ENCODE assay signal across 15 cellular contexts in the genomic region with DNA sequence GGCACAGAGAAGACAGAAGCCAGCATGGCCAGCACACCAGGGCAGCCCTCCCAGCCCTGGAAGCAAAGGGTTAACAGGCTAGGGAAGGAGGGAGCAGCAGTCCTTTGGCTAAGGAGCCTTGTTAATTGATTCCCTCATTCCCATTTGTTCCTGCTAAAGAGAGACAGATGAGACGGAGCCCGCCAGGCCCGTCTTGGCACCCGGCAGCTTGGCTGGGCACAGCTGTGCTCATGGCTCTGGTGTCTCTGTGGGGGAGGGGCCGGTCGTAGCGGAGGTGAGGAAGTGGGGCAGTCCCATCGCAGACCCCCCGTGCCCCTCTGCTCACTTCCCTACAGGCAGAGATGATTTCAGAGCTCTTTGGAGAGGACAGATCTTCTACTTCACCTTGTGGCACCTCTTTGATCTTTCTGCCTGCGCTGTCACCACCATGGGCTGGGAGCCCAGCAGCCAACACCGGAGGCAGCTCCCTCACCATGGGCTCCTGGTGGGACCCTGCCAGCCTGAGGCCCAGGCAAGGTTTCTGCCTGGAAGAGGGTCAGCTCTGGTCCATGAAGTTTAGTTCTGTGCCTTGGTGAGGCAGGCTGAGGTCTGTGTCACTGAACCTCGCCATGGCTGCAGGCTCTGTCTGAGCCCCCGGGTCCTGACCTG. TPM values are rescaled to one million over a fixed set of nuclear protein-coding genes. Genes with fewer than 3 reads are reported as not detected.
A peak's percentile ranks its signal among the peaks of the same experiment; 100 is the strongest.
DNase-seq lines count a peak whose midpoint lies in the region; ATAC-seq lines count a peak whose summit lies in the region.
"Had no signal": no experiment of that assay in that cellular context is flagged by ENCODE, and none has a peak within 500 bp of the region (broad histone marks: within the 10 kb centered on the region; RNA-seq: fewer than 3 reads in every experiment).

No MANE protein-coding gene starts in this region.

- no peak overlapping the region for H3K27ac Mint-ChIP-seq in T-helper 17 cell

- ATAC-seq in T-helper 17 cell: no peak
- ATAC-seq in HG03175 (IDR thresholded peaks at IDR 0.05; ENCODE audit: unreplicated experiment): no peak
- no peak for ATAC-seq in GM21423 (IDR thresholded peaks at IDR 0.05; ENCODE audit: unreplicated experiment)
- ATAC-seq in GM21786 (IDR thresholded peaks at IDR 0.05; ENCODE audit: unreplicated experiment): no peak
- ATAC-seq: A549, gastroesophageal sphincter had no signal

- no peaks in the 10 kb centered on the region for H3K9me3 ChIP-seq in T-helper 17 cell (ENCODE audit: control insufficient read depth, low read length, poor library complexity, severe bottlenecking)
- no peaks in the 10 kb centered on the region for H3K9me3 ChIP-seq in iPS-18a (ENCODE audit: control insufficient read depth, low read depth, low read length)
- peaks cover 0 to 4% of the 10 kb centered on the region in 2 donors for H3K9me3 ChIP-seq in stomach smooth muscle (ENCODE audit: control insufficient read depth in 2 of 2, low read length in 2 of 2)
- H3K9me3 ChIP-seq: A549, gastroesophageal sphincter, MG63, thoracic aorta had no signal

- H3K27me3 Mint-ChIP-seq in T-helper 17 cell: peaks cover 68% of the 10 kb centered on the region

- H3K4me3 Mint-ChIP-seq in T-helper 17 cell: peak overlapping the region; percentile 31
- H3K4me3 Mint-ChIP-seq: neural crest cell had no signal

- H3K27ac ChIP-seq in iPS-18a (ENCODE audit: low read length) (no peak overlapping the region), stomach smooth muscle (ENCODE audit: low read length) (peak overlapping the region; percentile 31)
- H3K27ac ChIP-seq: A549, gastroesophageal sphincter, thoracic aorta had no signal

- peak overlapping the region; percentile 19 for H3K4me3 ChIP-seq in iPS-18a (ENCODE audit: low read length)
- H3K4me3 ChIP-seq in stomach smooth muscle (ENCODE audit: low read length in 2 of 2): peak overlapping the region in 1 of 2 donors; percentile 8
- H3K4me3 ChIP-seq: A549, gastroesophageal sphincter, MG63, thoracic aorta had no signal

- no peaks in the 10 kb centered on the region for H3K36me3 ChIP-seq in iPS-18a (ENCODE audit: control insufficient read depth, low read depth, low read length)
- no peaks in the 10 kb centered on the region for H3K36me3 ChIP-seq in stomach smooth muscle (ENCODE audit: control insufficient read depth in 2 of 2, insufficient read depth in 2 of 2, low read length in 2 of 2)
- H3K36me3 ChIP-seq: gastroesophageal sphincter, MG63, thoracic aorta had no signal

- DNase-seq in NCI-H510A treated with DMSO at 0.1 percent for 48 hours (lab: John Stamatoyannopoulos, UW) (peak; percentile 58), NCI-H510A (lab: John Stamatoyannopoulos, UW) (no peak), T-helper 17 cell (no peak)
- DNase-seq: activated naive CD4-positive, alpha-beta T cell treated with anti-CD3 and anti-CD28 coated beads, Interleukin-2, amount 50 U/mL, for 16 hours; central memory CD4-positive, alpha-beta T cell; MG63 had no signal

- peaks cover 26% of the 10 kb centered on the region for H3K4me1 ChIP-seq in iPS-18a (ENCODE audit: control insufficient read depth, low read depth, low read length)
- peaks cover 13% of the 10 kb centered on the region for H3K4me1 ChIP-seq in stomach smooth muscle (ENCODE audit: control insufficient read depth, insufficient read depth, low read length)
- H3K4me1 ChIP-seq: A549 had no signal

- H3K36me3 Mint-ChIP-seq in T-helper 17 cell (ENCODE audit: low read depth): peaks cover 9% of the 10 kb centered on the region

- H3K27me3 ChIP-seq in iPS-18a (ENCODE audit: control insufficient read depth, insufficient read depth, low read length): peaks cover 14% of the 10 kb centered on the region
- H3K27me3 ChIP-seq in stomach smooth muscle (ENCODE audit: control insufficient read depth in 1 of 2, insufficient read depth in 2 of 2, low read length in 2 of 2): peaks cover 2 to 3% of the 10 kb centered on the region in 2 donors
- H3K27me3 ChIP-seq: MG63 had no signal

- no peak overlapping the region for H3K9ac ChIP-seq in iPS-18a (ENCODE audit: low read length)
- no peak overlapping the region for H3K9ac ChIP-seq in stomach smooth muscle (ENCODE audit: low read length in 2 of 2)

- H3K4me1 Mint-ChIP-seq in T-helper 17 cell: peaks cover 4% of the 10 kb centered on the region

RNA-seq across cellular contexts. Expression of a gene that starts 38.0 kb away (rescaled TPM):
- 1 to 10 TPM in 1 of 2 donors, under 1 TPM in 1; 0.86 to 1.8 TPM for total RNA-seq in T-helper 17 cell
